8 cellular contexts compared by ENCODE assay signal in the genomic region with DNA sequence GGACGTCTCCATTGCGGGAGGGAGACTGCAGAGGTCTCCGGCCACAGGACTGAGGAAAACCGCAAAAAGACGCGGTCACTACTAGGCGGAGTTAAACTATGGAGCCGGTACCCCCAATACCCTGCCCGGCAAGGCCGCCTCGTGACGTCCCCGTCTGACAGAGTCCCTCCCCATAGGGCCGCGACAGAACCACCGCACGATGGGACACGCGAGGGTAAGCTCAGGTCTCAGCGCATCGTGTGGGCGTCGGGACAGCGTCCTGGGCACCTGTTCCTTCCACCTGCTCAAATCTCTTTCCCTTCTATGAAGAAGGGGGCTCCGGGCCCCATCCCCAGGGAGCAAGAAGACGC. TPM values are rescaled to one million over a fixed set of nuclear protein-coding genes. Genes with fewer than 3 reads are reported as not detected.
DNase-seq lines count a peak whose midpoint lies in the region; ATAC-seq, FAIRE-seq and TF ChIP-seq lines count a peak whose summit lies in the region.

No MANE protein-coding gene starts in this region.

- TF ChIP-seq POLR2A in A549 (IDR thresholded peaks at IDR 0.05; ENCODE audit: low read length): no peak

- peak; percentile 58 to 67 for DNase-seq in A549 (ENCODE audit: low read depth in 1 of 2, low spot score in 1 of 2)
- no peak for DNase-seq in Panc1 (ENCODE audit: low read depth, low spot score)
- no peak for DNase-seq in activated naive CD8-positive, alpha-beta T cell treated with anti-CD3 and anti-CD28 coated beads, Interleukin-2, amount 10 ng/mL, durations not matched to agents 7 days and 5 days
- peak; percentile 58 for DNase-seq in left ventricle myocardium inferior
- DNase-seq in putamen (ENCODE audit: low spot score): peak; percentile 69
- DNase-seq in cerebellar nuclear complex (lab: John Stamatoyannopoulos, UW): no peak

- H3K9me3 Mint-ChIP-seq in activated naive CD8-positive, alpha-beta T cell treated with anti-CD3 and anti-CD28 coated beads, Interleukin-2, amount 10 ng/mL, durations not matched to agents 7 days and 5 days: no peaks in the 10 kb centered on the region

- peak overlapping the region; percentile 94 to 99 for H3K27ac ChIP-seq in A549
- peak overlapping the region; percentile 79 for H3K27ac ChIP-seq in Panc1 (ENCODE audit: low read length)
- H3K27ac ChIP-seq in left ventricle myocardium inferior (replicated peaks): peak overlapping the region; percentile 97

- CTCF ChIA-PET in A549 (lab: Yijun Ruan, JAX) (no interaction called here), Panc1 (lab: Charles Lee) (no interaction called here)

- peaks cover 17% of the 10 kb centered on the region for H3K4me1 Mint-ChIP-seq in activated naive CD8-positive, alpha-beta T cell treated with anti-CD3 and anti-CD28 coated beads, Interleukin-2, amount 10 ng/mL, durations not matched to agents 7 days and 5 days

- POLR2A ChIA-PET in A549 (lab: Yijun Ruan, JAX) (interaction anchor here (1.5 to 2.7 kb wide), 3 partner anchors 10 to 76 kb away, joined by 6 to 35 read pairs (median 23); a partner anchor contains a TSS), Panc1 (lab: Charles Lee) (no interaction called here)
- POLR2A ChIA-PET in activated naive CD8-positive, alpha-beta T cell treated with anti-CD3 and anti-CD28 coated beads, Interleukin-2, amount 10 ng/mL, durations not matched to agents 7 days and 5 days (lab: Charles Lee): interaction anchor here (0.6 to 3.2 kb wide), 7 partner anchors 23 to 389 kb away, joined by 3 to 55 read pairs (median 17); a partner anchor contains a TSS

- no peaks in the 10 kb centered on the region for H3K36me3 ChIP-seq in Panc1 (ENCODE audit: control insufficient read depth, insufficient read depth, low read length)
- H3K36me3 ChIP-seq in left ventricle myocardium inferior: no peaks in the 10 kb centered on the region

- TF ChIP-seq RAD21 in A549 (conservative IDR thresholded peaks at IDR 0.05 in 1 of 2, IDR thresholded peaks at IDR 0.05 in 1 of 2): no peak

- H3K9me3 ChIP-seq in A549 (no peaks in the 10 kb centered on the region), Panc1 (ENCODE audit: control insufficient read depth, insufficient read depth, low read depth, low read length) (no peaks in the 10 kb centered on the region), left ventricle myocardium inferior (replicated peaks) (no peaks in the 10 kb centered on the region)

- H3K4me3 Mint-ChIP-seq in activated naive CD8-positive, alpha-beta T cell treated with anti-CD3 and anti-CD28 coated beads, Interleukin-2, amount 10 ng/mL, durations not matched to agents 7 days and 5 days: peak overlapping the region; percentile 91

- TF ChIP-seq CTCF in A549 (IDR thresholded peaks at IDR 0.05) (no peak), Panc1 (IDR thresholded peaks at IDR 0.05) (no peak), left ventricle myocardium inferior (IDR thresholded peaks at IDR 0.05; ENCODE audit: borderline replicate concordance) (no peak)

- no peaks in the 10 kb centered on the region for H3K27me3 Mint-ChIP-seq in activated naive CD8-positive, alpha-beta T cell treated with anti-CD3 and anti-CD28 coated beads, Interleukin-2, amount 10 ng/mL, durations not matched to agents 7 days and 5 days

- ATAC-seq in A549: peak; percentile 68 to 79
- peak; percentile 33 for ATAC-seq in GM18502 (IDR thresholded peaks at IDR 0.05; ENCODE audit: poor library complexity, unreplicated experiment)
- ATAC-seq in HG03045 (IDR thresholded peaks at IDR 0.05; ENCODE audit: unreplicated experiment): peak; percentile 39
- peak; percentile 58 for ATAC-seq in Panc1
- peak; percentile 46 for ATAC-seq in activated naive CD8-positive, alpha-beta T cell treated with anti-CD3 and anti-CD28 coated beads, Interleukin-2, amount 10 ng/mL, durations not matched to agents 7 days and 5 days (ENCODE audit: low read depth)

- H3K4me3 ChIP-seq in A549: peak overlapping the region; percentile 71
- H3K4me3 ChIP-seq in Panc1 (ENCODE audit: low read depth in 2 of 2, low read length in 2 of 2): peak overlapping the region; percentile 63 to 73
- H3K4me3 ChIP-seq in left ventricle myocardium inferior: peak overlapping the region; percentile 80

- H3K4me2 ChIP-seq in A549: peak overlapping the region; percentile 85

- FAIRE-seq in A549 (lab: Jason Lieb, UNC): no peak

- intact Hi-C loops in Panc1 (cut with micrococcal nuclease; ENCODE audit: unreplicated experiment): no loop called here
- intact Hi-C loops in left ventricle myocardium inferior (cut with micrococcal nuclease): no loop called here

- in situ Hi-C loops in Panc1 (cut with HindIII; ENCODE audit: low pct_unique_long_range_greater_than_20kb, low sequenced_read_pairs): no loop called here

- peaks cover 2% of the 10 kb centered on the region for H3K36me3 Mint-ChIP-seq in activated naive CD8-positive, alpha-beta T cell treated with anti-CD3 and anti-CD28 coated beads, Interleukin-2, amount 10 ng/mL, durations not matched to agents 7 days and 5 days

- BruUV-seq in Panc1 (replicated peaks; lab: Mats Ljungman, UMichigan): no TSS peak

- 2% methylated on average over 24 of the region's 26 CpGs for WGBS in A549 (ENCODE audit: missing lambda C conversion rate)

- H3K27me3 ChIP-seq in Panc1 (ENCODE audit: control insufficient read depth, insufficient read depth, low read length) (no peaks in the 10 kb centered on the region), left ventricle myocardium inferior (ENCODE audit: low read depth) (no peaks in the 10 kb centered on the region)

- H3K27ac Mint-ChIP-seq in activated naive CD8-positive, alpha-beta T cell treated with anti-CD3 and anti-CD28 coated beads, Interleukin-2, amount 10 ng/mL, durations not matched to agents 7 days and 5 days: peak overlapping the region; percentile 99

- no peak; a peak in 1 of 5 replicates for TF ChIP-seq EP300 in A549 (IDR thresholded peaks at IDR 0.05)

- H3K4me1 ChIP-seq in A549: peaks cover 9% of the 10 kb centered on the region
- H3K4me1 ChIP-seq in Panc1 (ENCODE audit: control insufficient read depth, insufficient read depth, low read length): no peaks in the 10 kb centered on the region
- H3K4me1 ChIP-seq in left ventricle myocardium inferior: peaks cover 22% of the 10 kb centered on the region

TF ChIP-seq in A549, 52 proteins besides CTCF, POLR2A, EP300 and RAD21:
- TF ChIP-seq, protein P1, sequence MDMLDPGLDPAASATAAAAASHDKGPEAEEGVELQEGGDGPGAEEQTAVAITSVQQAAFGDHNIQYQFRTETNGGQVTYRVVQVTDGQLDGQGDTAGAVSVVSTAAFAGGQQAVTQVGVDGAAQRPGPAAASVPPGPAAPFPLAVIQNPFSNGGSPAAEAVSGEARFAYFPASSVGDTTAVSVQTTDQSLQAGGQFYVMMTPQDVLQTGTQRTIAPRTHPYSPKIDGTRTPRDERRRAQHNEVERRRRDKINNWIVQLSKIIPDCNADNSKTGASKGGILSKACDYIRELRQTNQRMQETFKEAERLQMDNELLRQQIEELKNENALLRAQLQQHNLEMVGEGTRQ (IDR thresholded peaks at IDR 0.05): no peak
- TF ChIP-seq EHF (CRISPR knock-in tag; IDR thresholded peaks at IDR 0.05): no peak
- no peak for TF ChIP-seq FOSL2 (IDR thresholded peaks at IDR 0.05)
- TF ChIP-seq FOSL2 (CRISPR knock-in tag; IDR thresholded peaks at IDR 0.05): no peak
- TF ChIP-seq JUNB (IDR thresholded peaks at IDR 0.05): no peak
- 0 out of 2 replicates have a peak, but pooled peaks have one; percentile 69 for TF ChIP-seq TP53 (CRISPR knock-in tag; IDR thresholded peaks at IDR 0.05)
- TF ChIP-seq JUN (IDR thresholded peaks at IDR 0.05): peak in 1 of 2 experiments; percentile 48; a peak in 1 of 5 replicates
- TF ChIP-seq PHF8 (IDR thresholded peaks at IDR 0.05; ENCODE audit: borderline replicate concordance, low read depth): peak; percentile 23; the same call in 1 of the 2 replicates
- peak; percentile 11; the same call in 1 of the 2 replicates for TF ChIP-seq MYC (IDR thresholded peaks at IDR 0.05; ENCODE audit: borderline replicate concordance, low read length)
- no peak for TF ChIP-seq FOXS1 (CRISPR knock-in tag; IDR thresholded peaks at IDR 0.05)
- TF ChIP-seq, protein P2, sequence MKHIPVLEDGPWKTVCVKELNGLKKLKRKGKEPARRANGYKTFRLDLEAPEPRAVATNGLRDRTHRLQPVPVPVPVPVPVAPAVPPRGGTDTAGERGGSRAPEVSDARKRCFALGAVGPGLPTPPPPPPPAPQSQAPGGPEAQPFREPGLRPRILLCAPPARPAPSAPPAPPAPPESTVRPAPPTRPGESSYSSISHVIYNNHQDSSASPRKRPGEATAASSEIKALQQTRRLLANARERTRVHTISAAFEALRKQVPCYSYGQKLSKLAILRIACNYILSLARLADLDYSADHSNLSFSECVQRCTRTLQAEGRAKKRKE (CRISPR knock-in tag; IDR thresholded peaks at IDR 0.05; ENCODE audit: low read depth): peak; percentile 45; the same call in 1 of the 2 replicates
- no peak for TF ChIP-seq MAFK (IDR thresholded peaks at IDR 0.05; ENCODE audit: partially characterized antibody)
- no peak for TF ChIP-seq GATA3 (IDR thresholded peaks at IDR 0.05; ENCODE audit: borderline replicate concordance)
- TF ChIP-seq HOXB13 (CRISPR knock-in tag; IDR thresholded peaks at IDR 0.05; ENCODE audit: low read depth): peak; percentile 80; the same call in 1 of the 2 replicates
- no peak for TF ChIP-seq TFCP2L1 (CRISPR knock-in tag; IDR thresholded peaks at IDR 0.05)

RNA-seq across cellular contexts. Expression of a gene that starts 35.2 kb away (rescaled TPM):
- polyA plus RNA-seq in A549 (2011; rRNA removed): 18.8 and 20.6 TPM in 2 replicates
- polyA plus RNA-seq in A549 (2012; cell fraction: cytosol; rRNA removed): 12.7 and 16.5 TPM in 2 replicates
- polyA plus RNA-seq in A549 (2012; cell fraction: nucleus; rRNA removed): 34.8 and 47.9 TPM in 2 replicates
- polyA plus RNA-seq in A549 (2017; fragmentation: RNase III; extraction: RNeasy Plus Mini Kit Qiagen cat#74134 plus additional on column Dnase treatment): 16.7 to 18.9 TPM (median 17.4 TPM) in 3 replicates
- 20.5 and 26.9 TPM in 2 replicates for polyA minus RNA-seq in A549 (2011; rRNA and poly(A)+ RNA removed)
- total RNA-seq in Panc1 (2021; ENCODE audit: unreplicated experiment): 4.0 TPM
- polyA plus RNA-seq in Panc1 (2012; ENCODE audit: insufficient read length): 5.8 TPM
- not detected for total RNA-seq in activated naive CD8-positive, alpha-beta T cell treated with anti-CD3 and anti-CD28 coated beads, Interleukin-2, amount 10 ng/mL, durations not matched to agents 7 days and 5 days
- not detected for total RNA-seq in left ventricle myocardium inferior

Comparison
In these comparisons a context has a peak if more than half of its experiments do, and no peak if none do; other contexts are left out.
1. DNase-seq: peak in A549 (2 of 2), left ventricle myocardium inferior (single experiment) and putamen (single experiment); none in Panc1 (single experiment), activated naive CD8-positive, alpha-beta T cell treated with anti-CD3 and anti-CD28 coated beads, Interleukin-2, amount 10 ng/mL, durations not matched to agents 7 days and 5 days (single experiment) and cerebellar nuclear complex (0 of 2).
2. Peak in every context shown above with its lines, with median percentiles within 50 percentile points of each other: ATAC-seq, H3K27ac ChIP-seq and H3K4me3 ChIP-seq.